ENCODE assay signal across 8 cellular contexts in the genomic region with DNA sequence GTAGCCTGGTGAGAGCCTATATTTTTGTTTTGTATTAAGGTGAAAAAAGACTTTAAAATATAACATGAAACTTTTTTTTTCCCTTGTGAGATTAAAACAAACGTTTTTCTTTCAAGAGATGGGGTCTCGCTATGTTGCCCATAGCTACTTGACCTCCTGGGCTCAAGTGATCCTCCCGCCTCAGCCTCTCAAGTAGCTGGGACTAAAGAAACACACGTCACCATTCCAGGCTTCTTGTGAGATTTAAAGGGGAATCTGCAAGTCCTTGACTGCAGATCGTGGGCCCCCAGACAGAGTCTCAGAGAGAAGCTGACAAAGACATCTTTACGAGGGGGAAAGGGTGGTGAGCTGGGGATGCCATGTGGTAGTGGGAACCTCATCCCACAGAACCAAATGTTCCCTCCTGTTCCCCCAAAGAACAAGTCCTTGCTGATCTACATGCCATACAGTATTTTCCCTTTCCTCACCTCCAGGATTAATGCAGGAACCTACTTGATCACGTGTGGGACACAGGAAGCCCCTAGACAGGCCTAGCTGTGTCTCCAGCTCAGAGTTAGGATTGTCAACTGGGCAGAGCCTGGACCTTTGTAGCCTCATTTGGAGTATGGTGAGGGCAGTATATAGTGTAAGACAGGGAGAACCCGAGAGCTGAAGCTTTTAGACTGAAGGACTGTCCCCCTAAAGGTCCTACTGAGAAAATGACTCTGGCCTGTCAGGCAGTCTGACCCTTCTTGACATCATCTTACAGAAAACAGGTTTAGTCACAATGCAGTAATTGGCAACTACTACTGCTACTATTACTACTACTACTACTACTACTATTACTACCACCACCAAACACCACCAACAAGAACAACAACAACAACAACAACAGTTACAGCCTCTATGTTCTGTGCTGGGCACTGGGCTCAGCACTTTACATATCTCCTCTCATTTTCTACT. TPM values are rescaled to one million over a fixed set of nuclear protein-coding genes. Genes with fewer than 3 reads are reported as not detected.
A peak's percentile ranks its signal among the peaks of the same experiment; 100 is the strongest.
DNase-seq lines count a peak whose midpoint lies in the region; ATAC-seq and TF ChIP-seq lines count a peak whose summit lies in the region.

No MANE protein-coding gene starts in this region.

- CTCF ChIA-PET in activated CD4-positive, alpha-beta T cell treated with anti-CD3 and anti-CD28 coated beads for 36 hours (lab: Charles Lee): interaction anchor here (0.6 to 3.5 kb wide), 20 partner anchors 8 to 212 kb away, joined by 3 to 28 read pairs (median 4); partner anchors contain the start of gene HEXIM1
- CTCF ChIA-PET in activated CD8-positive, alpha-beta memory T cell treated with anti-CD3 and anti-CD28 coated beads, Interleukin-2, amount 10 ng/mL, durations not matched to agents 7 days and 5 days (lab: Charles Lee): interaction anchor here (0.6 to 17.0 kb wide), 23 partner anchors 8 to 177 kb away, joined by 3 to 144 read pairs (median 6); partner anchors contain the start of genes ACBD4, FMNL1, HEXIM1 and HEXIM2
- CTCF ChIA-PET in GM10248 (lab: Yijun Ruan, JAX): interaction anchor here (0.7 to 5.4 kb wide), 20 partner anchors 11 to 177 kb away, joined by 3 to 37 read pairs (median 5); partner anchors contain the start of gene ACBD4

- peak overlapping the region; percentile 72 to 94 for H3K9ac ChIP-seq in stomach smooth muscle (ENCODE audit: low read length in 2 of 2)

- H3K4me3 ChIP-seq in foreskin fibroblast (ENCODE audit: low read depth in 1 of 2, low read length in 2 of 2) (peak overlapping the region; percentile 4 to 41), stomach smooth muscle (ENCODE audit: low read length in 2 of 2) (peak overlapping the region; percentile 42 to 98)

- H3K4me1 ChIP-seq in stomach smooth muscle (ENCODE audit: control insufficient read depth, insufficient read depth, low read length): peaks cover 78% of the 10 kb centered on the region

- no peaks in the 10 kb centered on the region for H3K27me3 ChIP-seq in stomach smooth muscle (ENCODE audit: control insufficient read depth in 1 of 2, insufficient read depth in 2 of 2, low read length in 2 of 2)

- POLR2A ChIA-PET in activated CD4-positive, alpha-beta T cell treated with anti-CD3 and anti-CD28 coated beads for 36 hours (lab: Charles Lee): interaction anchor here (0.6 to 3.8 kb wide), 19 partner anchors 10 to 739 kb away, joined by 3 to 86 read pairs (median 3); partner anchors contain the start of genes ACBD4, HEXIM1 and HEXIM2
- POLR2A ChIA-PET in GM10248 (lab: Yijun Ruan, JAX): interaction anchor here (0.7 to 1.5 kb wide), 9 partner anchors 10 to 163 kb away, joined by 3 to 5 read pairs (median 3); no protein-coding TSS in a partner anchor

- peak overlapping the region; percentile 91 for H3K4me3 Mint-ChIP-seq in activated CD4-positive, alpha-beta T cell treated with anti-CD3 and anti-CD28 coated beads for 36 hours
- peak overlapping the region; percentile 97 for H3K4me3 Mint-ChIP-seq in activated CD8-positive, alpha-beta memory T cell treated with anti-CD3 and anti-CD28 coated beads, Interleukin-2, amount 10 ng/mL, durations not matched to agents 7 days and 5 days

- intact Hi-C loops in activated CD4-positive, alpha-beta T cell treated with anti-CD3 and anti-CD28 coated beads for 36 hours (cut with DNase I, micrococcal nuclease): loop anchor here (1.0 to 10.0 kb wide), 11 partner anchors 35 to 882 kb away; partner anchors contain the start of genes GPATCH8 (in 1 of the 2), HEXIM1 (in 1 of the 2) and KANSL1 (in 1 of the 2)

- peaks cover 63% of the 10 kb centered on the region for H3K4me1 Mint-ChIP-seq in activated CD4-positive, alpha-beta T cell treated with anti-CD3 and anti-CD28 coated beads for 36 hours
- peaks cover 69% of the 10 kb centered on the region for H3K4me1 Mint-ChIP-seq in activated CD8-positive, alpha-beta memory T cell treated with anti-CD3 and anti-CD28 coated beads, Interleukin-2, amount 10 ng/mL, durations not matched to agents 7 days and 5 days

- peaks cover 8 to 9% of the 10 kb centered on the region in 2 donors for H3K36me3 ChIP-seq in stomach smooth muscle (ENCODE audit: control insufficient read depth in 2 of 2, insufficient read depth in 2 of 2, low read length in 2 of 2)

- peak overlapping the region; percentile 95 for H3K27ac ChIP-seq in stomach smooth muscle (ENCODE audit: low read length)

- H3K27me3 Mint-ChIP-seq in activated CD4-positive, alpha-beta T cell treated with anti-CD3 and anti-CD28 coated beads for 36 hours: no peaks in the 10 kb centered on the region
- H3K27me3 Mint-ChIP-seq in activated CD8-positive, alpha-beta memory T cell treated with anti-CD3 and anti-CD28 coated beads, Interleukin-2, amount 10 ng/mL, durations not matched to agents 7 days and 5 days: no peaks in the 10 kb centered on the region

- H3K9me3 ChIP-seq in stomach smooth muscle (ENCODE audit: control insufficient read depth in 2 of 2, low read length in 2 of 2): no peaks in the 10 kb centered on the region

- peaks cover 2% of the 10 kb centered on the region for H3K9me3 Mint-ChIP-seq in activated CD4-positive, alpha-beta T cell treated with anti-CD3 and anti-CD28 coated beads for 36 hours (ENCODE audit: low read depth)
- no peaks in the 10 kb centered on the region for H3K9me3 Mint-ChIP-seq in activated CD8-positive, alpha-beta memory T cell treated with anti-CD3 and anti-CD28 coated beads, Interleukin-2, amount 10 ng/mL, durations not matched to agents 7 days and 5 days (ENCODE audit: low read depth)

- no peak for ATAC-seq in activated CD4-positive, alpha-beta T cell treated with anti-CD3 and anti-CD28 coated beads for 36 hours
- ATAC-seq in activated CD8-positive, alpha-beta memory T cell treated with anti-CD3 and anti-CD28 coated beads, Interleukin-2, amount 10 ng/mL, durations not matched to agents 7 days and 5 days: no peak
- no peak for ATAC-seq in HG03432 (IDR thresholded peaks at IDR 0.05; ENCODE audit: unreplicated experiment)

- TF ChIP-seq CTCF in foreskin fibroblast (IDR thresholded peaks at IDR 0.05; ENCODE audit: low read depth, low read length) (no peak), GM10248 (IDR thresholded peaks at IDR 0.05; ENCODE audit: control extremely low read depth, extremely low read depth, low read depth, missing control alignments) (no peak)

- peaks cover 77% of the 10 kb centered on the region for H3K36me3 Mint-ChIP-seq in activated CD4-positive, alpha-beta T cell treated with anti-CD3 and anti-CD28 coated beads for 36 hours (ENCODE audit: low read depth)
- H3K36me3 Mint-ChIP-seq in activated CD8-positive, alpha-beta memory T cell treated with anti-CD3 and anti-CD28 coated beads, Interleukin-2, amount 10 ng/mL, durations not matched to agents 7 days and 5 days: peaks cover 56% of the 10 kb centered on the region

- DNase-seq in activated CD4-positive, alpha-beta T cell treated with anti-CD3 and anti-CD28 coated beads for 36 hours: peak; percentile 48
- no peak for DNase-seq in activated CD4-positive, alpha-beta T cell treated with anti-CD3 and anti-CD28 coated beads, Interleukin-2, amount 50 U/mL, for 4 hours
- DNase-seq in activated CD8-positive, alpha-beta memory T cell treated with anti-CD3 and anti-CD28 coated beads, Interleukin-2, amount 10 ng/mL, durations not matched to agents 7 days and 5 days: no peak
- DNase-seq in foreskin fibroblast (peak in 1 of 2 donors; percentile 17), GM10248 (ENCODE audit: extremely low spot score) (no peak), cortex of kidney (lab: John Stamatoyannopoulos, UW) (no peak)

- H3K27ac Mint-ChIP-seq in activated CD4-positive, alpha-beta T cell treated with anti-CD3 and anti-CD28 coated beads for 36 hours: peak overlapping the region; percentile 99
- H3K27ac Mint-ChIP-seq in activated CD8-positive, alpha-beta memory T cell treated with anti-CD3 and anti-CD28 coated beads, Interleukin-2, amount 10 ng/mL, durations not matched to agents 7 days and 5 days: peak overlapping the region; percentile 90

RNA-seq across cellular contexts. Expression of gene MAP3K14, which starts 4.1 kb away (rescaled TPM):
- total RNA-seq in activated CD4-positive, alpha-beta T cell treated with anti-CD3 and anti-CD28 coated beads for 36 hours: 10 to 100 TPM; 50.3 to 52.5 TPM
- total RNA-seq in activated CD8-positive, alpha-beta memory T cell treated with anti-CD3 and anti-CD28 coated beads, Interleukin-2, amount 10 ng/mL, durations not matched to agents 7 days and 5 days: 10 to 100 TPM; 39.3 to 43.0 TPM

RNA-seq across cellular contexts. Expression of gene SPATA32, which starts 50.9 kb away (rescaled TPM):
- total RNA-seq in activated CD4-positive, alpha-beta T cell treated with anti-CD3 and anti-CD28 coated beads for 36 hours: under 1 TPM; 0.21 to 0.25 TPM
- total RNA-seq in activated CD8-positive, alpha-beta memory T cell treated with anti-CD3 and anti-CD28 coated beads, Interleukin-2, amount 10 ng/mL, durations not matched to agents 7 days and 5 days: under 1 TPM; 0.23 to 0.49 TPM
